1 cellular context compared by ENCODE assay signal in the genomic region with DNA sequence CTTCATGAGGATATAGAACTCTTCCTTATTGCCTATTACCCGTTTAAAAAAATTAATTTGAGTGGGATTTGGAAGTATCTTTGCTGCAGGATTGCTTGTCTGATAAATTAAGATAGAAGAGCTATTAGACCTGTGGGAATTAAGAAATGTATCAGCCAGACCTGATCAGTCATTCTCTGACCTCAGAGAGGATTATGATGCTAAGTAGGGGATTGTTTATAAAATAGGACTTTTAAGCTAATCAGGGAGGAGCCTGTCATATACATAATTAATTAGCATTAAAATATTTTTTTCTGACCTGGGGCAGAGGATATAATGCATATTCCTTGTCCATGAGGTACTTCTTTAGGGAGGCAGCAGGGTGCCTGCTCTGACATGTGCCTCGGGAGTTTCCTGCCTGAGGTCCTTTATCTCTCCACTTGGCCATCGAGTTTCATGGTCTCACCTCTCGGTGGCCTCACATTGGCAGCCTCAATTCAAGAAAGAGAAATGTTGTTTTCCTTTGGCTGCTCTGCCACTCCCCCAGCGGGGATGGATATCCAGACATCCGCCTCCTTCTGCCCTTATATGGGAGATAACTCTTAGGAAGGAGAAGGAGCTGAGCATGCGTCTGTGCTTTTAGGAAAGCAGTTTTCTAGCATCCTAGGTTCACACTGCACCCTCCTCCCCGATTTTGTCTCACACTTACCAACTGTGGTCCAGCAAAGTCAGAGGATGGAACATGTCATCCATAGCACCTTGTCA.
TF ChIP-seq lines count a peak whose summit lies in the region.

No MANE protein-coding gene starts in this region.

TF ChIP-seq in K562, 482 proteins besides CTCF, POLR2A, EP300 and RAD21 (continues in another document):
- TF ChIP-seq SMAD4 (CRISPR knock-in tag; conservative IDR thresholded peaks at IDR 0.05): no peak
- no peak for TF ChIP-seq MAZ (CRISPR knock-in tag; conservative IDR thresholded peaks at IDR 0.05 in 1 of 2, IDR thresholded peaks at IDR 0.05 in 1 of 2)
- TF ChIP-seq IRF2 (CRISPR knock-in tag; IDR thresholded peaks at IDR 0.05): no peak
- TF ChIP-seq NBN (IDR thresholded peaks at IDR 0.05; ENCODE audit: low read depth): no peak
- no peak for TF ChIP-seq HOXB6 (CRISPR knock-in tag; IDR thresholded peaks at IDR 0.05; ENCODE audit: borderline replicate concordance)
- no peak for TF ChIP-seq MCM7 (IDR thresholded peaks at IDR 0.05)
- TF ChIP-seq, protein P1, sequence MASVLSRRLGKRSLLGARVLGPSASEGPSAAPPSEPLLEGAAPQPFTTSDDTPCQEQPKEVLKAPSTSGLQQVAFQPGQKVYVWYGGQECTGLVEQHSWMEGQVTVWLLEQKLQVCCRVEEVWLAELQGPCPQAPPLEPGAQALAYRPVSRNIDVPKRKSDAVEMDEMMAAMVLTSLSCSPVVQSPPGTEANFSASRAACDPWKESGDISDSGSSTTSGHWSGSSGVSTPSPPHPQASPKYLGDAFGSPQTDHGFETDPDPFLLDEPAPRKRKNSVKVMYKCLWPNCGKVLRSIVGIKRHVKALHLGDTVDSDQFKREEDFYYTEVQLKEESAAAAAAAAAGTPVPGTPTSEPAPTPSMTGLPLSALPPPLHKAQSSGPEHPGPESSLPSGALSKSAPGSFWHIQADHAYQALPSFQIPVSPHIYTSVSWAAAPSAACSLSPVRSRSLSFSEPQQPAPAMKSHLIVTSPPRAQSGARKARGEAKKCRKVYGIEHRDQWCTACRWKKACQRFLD (CRISPR knock-in tag; IDR thresholded peaks at IDR 0.05): no peak
- no peak for TF ChIP-seq OTX1 (CRISPR knock-in tag; IDR thresholded peaks at IDR 0.05)
- 0 out of 2 replicates have a peak, but pooled peaks have one; percentile 27 for TF ChIP-seq ZNF431 (CRISPR knock-in tag; IDR thresholded peaks at IDR 0.05)
- TF ChIP-seq CTBP1 (IDR thresholded peaks at IDR 0.05; ENCODE audit: borderline replicate concordance): peak; percentile 40; the same call in 1 of the 2 replicates
- peak; percentile 89 to 98 for TF ChIP-seq SRF (CRISPR knock-in tag; IDR thresholded peaks at IDR 0.05)
- TF ChIP-seq SMARCB1 (IDR thresholded peaks at IDR 0.05; ENCODE audit: insufficient read length, low read depth): no peak
- TF ChIP-seq, protein P2, sequence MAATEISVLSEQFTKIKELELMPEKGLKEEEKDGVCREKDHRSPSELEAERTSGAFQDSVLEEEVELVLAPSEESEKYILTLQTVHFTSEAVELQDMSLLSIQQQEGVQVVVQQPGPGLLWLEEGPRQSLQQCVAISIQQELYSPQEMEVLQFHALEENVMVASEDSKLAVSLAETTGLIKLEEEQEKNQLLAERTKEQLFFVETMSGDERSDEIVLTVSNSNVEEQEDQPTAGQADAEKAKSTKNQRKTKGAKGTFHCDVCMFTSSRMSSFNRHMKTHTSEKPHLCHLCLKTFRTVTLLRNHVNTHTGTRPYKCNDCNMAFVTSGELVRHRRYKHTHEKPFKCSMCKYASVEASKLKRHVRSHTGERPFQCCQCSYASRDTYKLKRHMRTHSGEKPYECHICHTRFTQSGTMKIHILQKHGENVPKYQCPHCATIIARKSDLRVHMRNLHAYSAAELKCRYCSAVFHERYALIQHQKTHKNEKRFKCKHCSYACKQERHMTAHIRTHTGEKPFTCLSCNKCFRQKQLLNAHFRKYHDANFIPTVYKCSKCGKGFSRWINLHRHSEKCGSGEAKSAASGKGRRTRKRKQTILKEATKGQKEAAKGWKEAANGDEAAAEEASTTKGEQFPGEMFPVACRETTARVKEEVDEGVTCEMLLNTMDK (IDR thresholded peaks at IDR 0.05; ENCODE audit: borderline replicate concordance, insufficient read depth, low read depth, low read length, poor library complexity, severe bottlenecking): no peak
- TF ChIP-seq, protein P3, sequence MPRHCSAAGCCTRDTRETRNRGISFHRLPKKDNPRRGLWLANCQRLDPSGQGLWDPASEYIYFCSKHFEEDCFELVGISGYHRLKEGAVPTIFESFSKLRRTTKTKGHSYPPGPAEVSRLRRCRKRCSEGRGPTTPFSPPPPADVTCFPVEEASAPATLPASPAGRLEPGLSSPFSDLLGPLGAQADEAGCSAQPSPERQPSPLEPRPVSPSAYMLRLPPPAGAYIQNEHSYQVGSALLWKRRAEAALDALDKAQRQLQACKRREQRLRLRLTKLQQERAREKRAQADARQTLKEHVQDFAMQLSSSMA (CRISPR knock-in tag; IDR thresholded peaks at IDR 0.05): no peak
- no peak for TF ChIP-seq SRSF7 (optimal IDR thresholded peaks at IDR 0.05; ENCODE audit: low read depth, low read length)
- TF ChIP-seq, protein P4, sequence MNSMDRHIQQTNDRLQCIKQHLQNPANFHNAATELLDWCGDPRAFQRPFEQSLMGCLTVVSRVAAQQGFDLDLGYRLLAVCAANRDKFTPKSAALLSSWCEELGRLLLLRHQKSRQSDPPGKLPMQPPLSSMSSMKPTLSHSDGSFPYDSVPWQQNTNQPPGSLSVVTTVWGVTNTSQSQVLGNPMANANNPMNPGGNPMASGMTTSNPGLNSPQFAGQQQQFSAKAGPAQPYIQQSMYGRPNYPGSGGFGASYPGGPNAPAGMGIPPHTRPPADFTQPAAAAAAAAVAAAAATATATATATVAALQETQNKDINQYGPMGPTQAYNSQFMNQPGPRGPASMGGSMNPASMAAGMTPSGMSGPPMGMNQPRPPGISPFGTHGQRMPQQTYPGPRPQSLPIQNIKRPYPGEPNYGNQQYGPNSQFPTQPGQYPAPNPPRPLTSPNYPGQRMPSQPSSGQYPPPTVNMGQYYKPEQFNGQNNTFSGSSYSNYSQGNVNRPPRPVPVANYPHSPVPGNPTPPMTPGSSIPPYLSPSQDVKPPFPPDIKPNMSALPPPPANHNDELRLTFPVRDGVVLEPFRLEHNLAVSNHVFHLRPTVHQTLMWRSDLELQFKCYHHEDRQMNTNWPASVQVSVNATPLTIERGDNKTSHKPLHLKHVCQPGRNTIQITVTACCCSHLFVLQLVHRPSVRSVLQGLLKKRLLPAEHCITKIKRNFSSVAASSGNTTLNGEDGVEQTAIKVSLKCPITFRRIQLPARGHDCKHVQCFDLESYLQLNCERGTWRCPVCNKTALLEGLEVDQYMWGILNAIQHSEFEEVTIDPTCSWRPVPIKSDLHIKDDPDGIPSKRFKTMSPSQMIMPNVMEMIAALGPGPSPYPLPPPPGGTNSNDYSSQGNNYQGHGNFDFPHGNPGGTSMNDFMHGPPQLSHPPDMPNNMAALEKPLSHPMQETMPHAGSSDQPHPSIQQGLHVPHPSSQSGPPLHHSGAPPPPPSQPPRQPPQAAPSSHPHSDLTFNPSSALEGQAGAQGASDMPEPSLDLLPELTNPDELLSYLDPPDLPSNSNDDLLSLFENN (IDR thresholded peaks at IDR 0.05; ENCODE audit: low read depth in 2 of 2, low read length in 2 of 2): no peak
- TF ChIP-seq, protein P5, sequence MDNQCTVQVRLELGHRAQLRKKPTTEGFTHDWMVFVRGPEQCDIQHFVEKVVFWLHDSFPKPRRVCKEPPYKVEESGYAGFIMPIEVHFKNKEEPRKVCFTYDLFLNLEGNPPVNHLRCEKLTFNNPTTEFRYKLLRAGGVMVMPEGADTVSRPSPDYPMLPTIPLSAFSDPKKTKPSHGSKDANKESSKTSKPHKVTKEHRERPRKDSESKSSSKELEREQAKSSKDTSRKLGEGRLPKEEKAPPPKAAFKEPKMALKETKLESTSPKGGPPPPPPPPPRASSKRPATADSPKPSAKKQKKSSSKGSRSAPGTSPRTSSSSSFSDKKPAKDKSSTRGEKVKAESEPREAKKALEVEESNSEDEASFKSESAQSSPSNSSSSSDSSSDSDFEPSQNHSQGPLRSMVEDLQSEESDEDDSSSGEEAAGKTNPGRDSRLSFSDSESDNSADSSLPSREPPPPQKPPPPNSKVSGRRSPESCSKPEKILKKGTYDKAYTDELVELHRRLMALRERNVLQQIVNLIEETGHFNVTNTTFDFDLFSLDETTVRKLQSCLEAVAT (IDR thresholded peaks at IDR 0.05): no peak
- no peak for TF ChIP-seq ATF7 (IDR thresholded peaks at IDR 0.05)
- TF ChIP-seq ETV5 (CRISPR knock-in tag; IDR thresholded peaks at IDR 0.05; ENCODE audit: low read depth): no peak
- no peak for TF ChIP-seq ZNF644 (tag; IDR thresholded peaks at IDR 0.05; ENCODE audit: low read depth)
- no peak for TF ChIP-seq ZKSCAN1 (IDR thresholded peaks at IDR 0.05; ENCODE audit: low read depth, low read length)
- peak; percentile 56 for TF ChIP-seq MYC (IDR thresholded peaks at IDR 0.05; ENCODE audit: low read depth, low read length)
- TF ChIP-seq MYC (CRISPR knock-in tag; IDR thresholded peaks at IDR 0.05; ENCODE audit: borderline replicate concordance, low read depth): no peak
- TF ChIP-seq, protein P6, sequence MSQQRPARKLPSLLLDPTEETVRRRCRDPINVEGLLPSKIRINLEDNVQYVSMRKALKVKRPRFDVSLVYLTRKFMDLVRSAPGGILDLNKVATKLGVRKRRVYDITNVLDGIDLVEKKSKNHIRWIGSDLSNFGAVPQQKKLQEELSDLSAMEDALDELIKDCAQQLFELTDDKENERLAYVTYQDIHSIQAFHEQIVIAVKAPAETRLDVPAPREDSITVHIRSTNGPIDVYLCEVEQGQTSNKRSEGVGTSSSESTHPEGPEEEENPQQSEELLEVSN (IDR thresholded peaks at IDR 0.05; ENCODE audit: borderline replicate concordance in 1 of 2, extremely low read depth in 1 of 2, insufficient read depth in 1 of 2, insufficient read length in 1 of 2, low read depth in 1 of 2, low read length in 1 of 2, poor library complexity in 1 of 2, severe bottlenecking in 1 of 2): peak in 1 of 2 experiments; percentile 69
- no peak for TF ChIP-seq NFIC (IDR thresholded peaks at IDR 0.05)
- TF ChIP-seq, protein P7, sequence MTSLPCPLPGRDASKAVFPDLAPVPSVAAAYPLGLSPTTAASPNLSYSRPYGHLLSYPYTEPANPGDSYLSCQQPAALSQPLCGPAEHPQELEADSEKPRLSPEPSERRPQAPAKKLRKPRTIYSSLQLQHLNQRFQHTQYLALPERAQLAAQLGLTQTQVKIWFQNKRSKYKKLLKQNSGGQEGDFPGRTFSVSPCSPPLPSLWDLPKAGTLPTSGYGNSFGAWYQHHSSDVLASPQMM (CRISPR knock-in tag; IDR thresholded peaks at IDR 0.05): no peak
- no peak for TF ChIP-seq ZNF586 (CRISPR knock-in tag; conservative IDR thresholded peaks at IDR 0.05)
- no peak for TF ChIP-seq GTF2A2 (tag; IDR thresholded peaks at IDR 0.05)
- no peak for TF ChIP-seq CCAR2 (IDR thresholded peaks at IDR 0.05; ENCODE audit: low read depth, low read length)
- TF ChIP-seq, protein P8, sequence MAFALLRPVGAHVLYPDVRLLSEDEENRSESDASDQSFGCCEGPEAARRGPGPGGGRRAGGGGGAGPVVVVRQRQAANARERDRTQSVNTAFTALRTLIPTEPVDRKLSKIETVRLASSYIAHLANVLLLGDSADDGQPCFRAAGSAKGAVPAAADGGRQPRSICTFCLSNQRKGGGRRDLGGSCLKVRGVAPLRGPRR (CRISPR knock-in tag; IDR thresholded peaks at IDR 0.05): no peak
- TF ChIP-seq ZNF232 (CRISPR knock-in tag; IDR thresholded peaks at IDR 0.05): no peak
- no peak for TF ChIP-seq NCOA4 (IDR thresholded peaks at IDR 0.05; ENCODE audit: partially characterized antibody)
- TF ChIP-seq SRSF3 (IDR thresholded peaks at IDR 0.05; ENCODE audit: insufficient read depth, low read length): no peak
- no peak for TF ChIP-seq GABPB1 (CRISPR knock-in tag; IDR thresholded peaks at IDR 0.05)
- no peak for TF ChIP-seq SLC30A9 (CRISPR knock-in tag; IDR thresholded peaks at IDR 0.05)
- TF ChIP-seq, protein P9, sequence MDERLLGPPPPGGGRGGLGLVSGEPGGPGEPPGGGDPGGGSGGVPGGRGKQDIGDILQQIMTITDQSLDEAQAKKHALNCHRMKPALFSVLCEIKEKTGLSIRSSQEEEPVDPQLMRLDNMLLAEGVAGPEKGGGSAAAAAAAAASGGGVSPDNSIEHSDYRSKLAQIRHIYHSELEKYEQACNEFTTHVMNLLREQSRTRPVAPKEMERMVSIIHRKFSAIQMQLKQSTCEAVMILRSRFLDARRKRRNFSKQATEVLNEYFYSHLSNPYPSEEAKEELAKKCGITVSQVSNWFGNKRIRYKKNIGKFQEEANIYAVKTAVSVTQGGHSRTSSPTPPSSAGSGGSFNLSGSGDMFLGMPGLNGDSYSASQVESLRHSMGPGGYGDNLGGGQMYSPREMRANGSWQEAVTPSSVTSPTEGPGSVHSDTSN (CRISPR knock-in tag; IDR thresholded peaks at IDR 0.05; ENCODE audit: low read depth): no peak
- TF ChIP-seq, protein P9 (tag; conservative IDR thresholded peaks at IDR 0.05; ENCODE audit: low read depth): peak; percentile 47; the same call in 1 of the 2 replicates
- TF ChIP-seq MTA3 (IDR thresholded peaks at IDR 0.05; ENCODE audit: borderline replicate concordance): 0 out of 2 replicates have a peak, but pooled peaks have one; percentile 33
- TF ChIP-seq, protein P10, sequence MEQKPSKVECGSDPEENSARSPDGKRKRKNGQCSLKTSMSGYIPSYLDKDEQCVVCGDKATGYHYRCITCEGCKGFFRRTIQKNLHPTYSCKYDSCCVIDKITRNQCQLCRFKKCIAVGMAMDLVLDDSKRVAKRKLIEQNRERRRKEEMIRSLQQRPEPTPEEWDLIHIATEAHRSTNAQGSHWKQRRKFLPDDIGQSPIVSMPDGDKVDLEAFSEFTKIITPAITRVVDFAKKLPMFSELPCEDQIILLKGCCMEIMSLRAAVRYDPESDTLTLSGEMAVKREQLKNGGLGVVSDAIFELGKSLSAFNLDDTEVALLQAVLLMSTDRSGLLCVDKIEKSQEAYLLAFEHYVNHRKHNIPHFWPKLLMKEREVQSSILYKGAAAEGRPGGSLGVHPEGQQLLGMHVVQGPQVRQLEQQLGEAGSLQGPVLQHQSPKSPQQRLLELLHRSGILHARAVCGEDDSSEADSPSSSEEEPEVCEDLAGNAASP (IDR thresholded peaks at IDR 0.05): no peak
